8 cellular contexts compared by ENCODE assay signal in the genomic region with DNA sequence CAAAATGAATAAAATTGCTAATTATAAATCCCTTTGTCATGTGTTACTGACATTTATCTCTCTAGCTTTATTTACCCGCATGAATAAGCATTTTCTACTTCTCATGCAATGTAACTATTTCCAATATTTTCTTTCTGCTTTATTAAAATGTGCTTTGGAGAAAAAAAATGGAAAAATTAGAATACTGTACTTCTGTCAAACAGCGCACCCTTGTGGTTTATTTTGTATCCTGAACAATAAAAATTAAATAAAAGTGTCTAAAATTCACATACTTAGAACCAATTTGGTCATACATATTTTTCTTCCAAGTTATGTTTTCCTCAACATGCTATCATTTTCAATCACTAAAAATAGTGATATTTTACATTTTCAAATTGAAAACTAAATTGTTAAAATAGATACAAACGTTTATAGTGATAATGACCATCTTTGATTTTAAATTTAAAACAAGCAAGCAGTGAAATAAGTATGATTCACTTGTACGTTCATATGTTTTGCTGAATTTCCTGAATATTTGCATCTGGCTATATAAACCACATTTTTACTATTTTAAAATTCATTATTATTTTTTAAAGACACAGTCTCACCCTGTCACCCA.
DNase-seq lines count a peak whose midpoint lies in the region; ATAC-seq and TF ChIP-seq lines count a peak whose summit lies in the region.

No MANE protein-coding gene starts in this region.

- no peak overlapping the region for H3K4me3 ChIP-seq in uterus

- H3K36me3 ChIP-seq in uterus: no peaks in the 10 kb centered on the region

- no peaks in the 10 kb centered on the region for H3K27me3 ChIP-seq in uterus

- H3K9me3 Mint-ChIP-seq in natural killer cell: no peaks in the 10 kb centered on the region
- H3K9me3 Mint-ChIP-seq in natural killer cell treated with Interleukin-12 subunit alpha and Interleukin-12 subunit beta and Interleukin-15 and Interleukin-18, amount 100 ng/mL, for 72 hours: no peaks in the 10 kb centered on the region

- no peak overlapping the region for H3K27ac ChIP-seq in uterus

- no peak overlapping the region for H3K4me3 Mint-ChIP-seq in natural killer cell
- H3K4me3 Mint-ChIP-seq in natural killer cell treated with Interleukin-12 subunit alpha and Interleukin-12 subunit beta and Interleukin-15 and Interleukin-18, amount 100 ng/mL, for 72 hours: no peak overlapping the region

- no peaks in the 10 kb centered on the region for H3K27me3 Mint-ChIP-seq in natural killer cell (ENCODE audit: low read depth in 2 of 2)
- H3K27me3 Mint-ChIP-seq in natural killer cell treated with Interleukin-12 subunit alpha and Interleukin-12 subunit beta and Interleukin-15 and Interleukin-18, amount 100 ng/mL, for 72 hours: no peaks in the 10 kb centered on the region

- H3K9me3 ChIP-seq in uterus: no peaks in the 10 kb centered on the region

- H3K27ac Mint-ChIP-seq in natural killer cell: no peak overlapping the region
- no peak overlapping the region for H3K27ac Mint-ChIP-seq in natural killer cell treated with Interleukin-12 subunit alpha and Interleukin-12 subunit beta and Interleukin-15 and Interleukin-18, amount 100 ng/mL, for 72 hours

- DNase-seq in natural killer cell: no peak
- DNase-seq in natural killer cell treated with Interleukin-12 subunit alpha and Interleukin-12 subunit beta and Interleukin-15 and Interleukin-18, amount 100 ng/mL, for 72 hours (ENCODE audit: low spot score): no peak
- DNase-seq in RKO (ENCODE audit: low spot score): peak; percentile 46
- peak; percentile 20 for DNase-seq in globus pallidus (ENCODE audit: low spot score)
- DNase-seq in uterus: no peak
- no peak for DNase-seq in sciatic nerve (ENCODE audit: low spot score)
- no peak for DNase-seq in stimulated activated CD4-positive, alpha-beta T cell treated with anti-CD3 and anti-CD28 coated beads, Interleukin-1b, Interleukin-23, amount 100 ng/mL, for 48 hours

- H3K4me1 ChIP-seq in uterus: no peaks in the 10 kb centered on the region

- ATAC-seq in natural killer cell (no peak), sciatic nerve (no peak), GM21619 (IDR thresholded peaks at IDR 0.05; ENCODE audit: unreplicated experiment) (no peak)
- no peak for ATAC-seq in natural killer cell treated with Interleukin-12 subunit alpha and Interleukin-12 subunit beta and Interleukin-15 and Interleukin-18, amount 100 ng/mL, for 72 hours

- no peaks in the 10 kb centered on the region for H3K36me3 Mint-ChIP-seq in natural killer cell
- no peaks in the 10 kb centered on the region for H3K36me3 Mint-ChIP-seq in natural killer cell treated with Interleukin-12 subunit alpha and Interleukin-12 subunit beta and Interleukin-15 and Interleukin-18, amount 100 ng/mL, for 72 hours

- H3K4me1 Mint-ChIP-seq in natural killer cell: no peaks in the 10 kb centered on the region
- no peaks in the 10 kb centered on the region for H3K4me1 Mint-ChIP-seq in natural killer cell treated with Interleukin-12 subunit alpha and Interleukin-12 subunit beta and Interleukin-15 and Interleukin-18, amount 100 ng/mL, for 72 hours (ENCODE audit: low read depth in 2 of 2)

- intact Hi-C loops in natural killer cell (cut with micrococcal nuclease) (no loop called here), uterus (cut with DNase I; ENCODE audit: low total_unique reads) (no loop called here), sciatic nerve (cut with DNase I) (no loop called here)

- no peak for TF ChIP-seq POLR2A in uterus (IDR thresholded peaks at IDR 0.05)

- TF ChIP-seq CTCF in natural killer cell (IDR thresholded peaks at IDR 0.05) (peak; percentile 52), uterus (IDR thresholded peaks at IDR 0.05) (peak; percentile 11 to 43 (median 35))

Comparison
In these comparisons a context has a peak if more than half of its experiments do, and no peak if none do; other contexts are left out.
1. DNase-seq: peak in RKO (single experiment) and globus pallidus (single experiment); none in natural killer cell (single experiment), natural killer cell treated with Interleukin-12 subunit alpha and Interleukin-12 subunit beta and Interleukin-15 and Interleukin-18, amount 100 ng/mL, for 72 hours (single experiment), uterus (0 of 2), sciatic nerve (single experiment) and stimulated activated CD4-positive, alpha-beta T cell treated with anti-CD3 and anti-CD28 coated beads, Interleukin-1b, Interleukin-23, amount 100 ng/mL, for 48 hours (single experiment).